In genomic region chr5:177302354-177303110, GRCh38 we compare ENCODE assay signal across 8 cellular contexts. TPM values are rescaled to one million over a fixed set of nuclear protein-coding genes. Genes with fewer than 3 reads are reported as not detected.
DNase-seq lines count a peak whose midpoint lies in the region; ATAC-seq, FAIRE-seq and TF ChIP-seq lines count a peak whose summit lies in the region.

No MANE protein-coding gene starts in this region.

- BruUV-seq in GM12878 (replicated peaks; lab: Mats Ljungman, UMichigan) = no TSS peak

- peaks cover 18 to 36% of the 10 kb centered on the region in 2 donors for H3K36me3 Mint-ChIP-seq in CD4-positive, alpha-beta memory T cell

- in situ Hi-C loops in GM12878 (cut with MboI) = no loop called here

- H3K4me2 ChIP-seq in GM12878 (ENCODE audit: control insufficient read depth, insufficient read depth) = peak overlapping the region; percentile 78

- no peaks in the 10 kb centered on the region for H3K9me3 ChIP-seq in CD4-positive, alpha-beta memory T cell (ENCODE audit: control insufficient read depth in 1 of 2, low read length in 2 of 2)
- H3K9me3 ChIP-seq in KOPT-K1 (ENCODE audit: insufficient read depth, low read length, poor library complexity, severe bottlenecking) (no peaks in the 10 kb centered on the region), GM12878 (replicated peaks; ENCODE audit: control insufficient read depth, insufficient read depth, low read length) (no peaks in the 10 kb centered on the region), uterus (no peaks in the 10 kb centered on the region)

- DNase-seq in CD4-positive, alpha-beta memory T cell = peak in 1 of 5 donors; percentile 36
- DNase-seq in GM12878 (ENCODE audit: low read depth, low spot score) (no peak), lower leg skin (ENCODE audit: low spot score in 2 of 2) (no peak), uterus (no peak), 8988T (no peak), NCI-H2081 (lab: John Stamatoyannopoulos, UW) (no peak)

- peak overlapping the region; percentile 82 to 94 (median 89) for H3K27ac Mint-ChIP-seq in CD4-positive, alpha-beta memory T cell

- H3K4me3 ChIP-seq in CD4-positive, alpha-beta memory T cell (ENCODE audit: low read length in 2 of 2) = peak overlapping the region; percentile 65 to 89
- H3K4me3 ChIP-seq in GM12878 = peak overlapping the region; percentile 75
- peak overlapping the region; percentile 88 for H3K4me3 ChIP-seq in lower leg skin (ENCODE audit: low read depth, poor library complexity, severe bottlenecking)
- H3K4me3 ChIP-seq in uterus = peak overlapping the region; percentile 67 to 85

- TF ChIP-seq CTCF in GM12878 (IDR thresholded peaks at IDR 0.05 in 2 of 3, conservative IDR thresholded peaks at IDR 0.05 in 1 of 3; ENCODE audit: control insufficient read depth in 2 of 3, extremely low read depth in 1 of 3, insufficient read depth in 1 of 3, low read depth in 3 of 3, low read length in 3 of 3) (0 out of 6 replicates have a peak, but pooled peaks of 1 of the 3 experiments have one; percentile 14), lower leg skin (IDR thresholded peaks at IDR 0.05) (no peak), uterus (IDR thresholded peaks at IDR 0.05) (no peak)

- TF ChIP-seq POLR2A in GM12878 (IDR thresholded peaks at IDR 0.05; ENCODE audit: low read depth, low read length) = no peak
- no peak for TF ChIP-seq POLR2A in lower leg skin (IDR thresholded peaks at IDR 0.05)
- TF ChIP-seq POLR2A in uterus (IDR thresholded peaks at IDR 0.05) = no peak

- H3K9me3 Mint-ChIP-seq in CD4-positive, alpha-beta memory T cell = peaks cover 0 to 4% (median 0%) of the 10 kb centered on the region in 8 donors

- ATAC-seq in GM12878 = peak; percentile 7; the same call in 2 of the 3 replicates
- ATAC-seq in GM21381 (IDR thresholded peaks at IDR 0.05; ENCODE audit: unreplicated experiment) = no peak

- intact Hi-C loops in CD4-positive, alpha-beta memory T cell (cut with micrococcal nuclease) = loop anchor here (1.0 to 5.0 kb wide), 4 partner anchors 10 to 188 kb away; partner anchors contain the start of gene NSD1
- intact Hi-C loops in GM12878 (cut with micrococcal nuclease; ENCODE audit: unreplicated experiment) (loop anchor here (5.0 to 10.0 kb wide), 3 partner anchors 165 to 292 kb away; partner anchors contain the start of gene TMED9), lower leg skin (cut with DNase I; ENCODE audit: low total_unique reads) (loop anchor here (10.0 kb wide), 1 partner anchor 188 kb away; no protein-coding TSS in a partner anchor), uterus (cut with DNase I; ENCODE audit: low total_unique reads) (loop anchor here (10.0 kb wide), 1 partner anchor 188 kb away; no protein-coding TSS in a partner anchor)

- RAD21 ChIA-PET in GM12878 (lab: Charles Lee; ENCODE audit: unreplicated experiment) = interaction anchor here (1.2 to 2.3 kb wide), 4 partner anchors 10 to 188 kb away, joined by 4 to 12 read pairs (median 9); no protein-coding TSS in a partner anchor

- no peak overlapping the region for H2AFZ ChIP-seq in GM12878 (ENCODE audit: control insufficient read depth, low read depth, low read length)

- SMC1A ChIA-PET in GM12878 (lab: Charles Lee; ENCODE audit: uncharacterized antibody, unreplicated experiment) = interaction anchor here (1.0 kb wide), 1 partner anchor 149 kb away, joined by 3 read pairs; no protein-coding TSS in a partner anchor

- peaks cover 10% of the 10 kb centered on the region for H3K36me3 ChIP-seq in CD4-positive, alpha-beta memory T cell (ENCODE audit: insufficient read depth, low read length)
- H3K36me3 ChIP-seq in KOPT-K1 (ENCODE audit: insufficient read depth, low read length) (peaks cover 58% of the 10 kb centered on the region), GM12878 (ENCODE audit: control insufficient read depth in 2 of 2, insufficient read depth in 2 of 2, low read length in 1 of 2) (peaks cover 5 to 20% of the 10 kb centered on the region in 2 experiments), uterus (no peaks in the 10 kb centered on the region)

- POLR2A ChIA-PET in CD4-positive, alpha-beta memory T cell (lab: Charles Lee; ENCODE audit: partially characterized antibody) = interaction anchor here (0.6 to 5.1 kb wide), 9 partner anchors 8 to 215 kb away, joined by 3 to 31 read pairs (median 4); partner anchors contain the start of genes DDX41, MXD3 and NSD1
- POLR2A ChIA-PET in GM12878 (lab: Charles Lee) = interaction anchor here (0.9 to 2.2 kb wide), 10 partner anchors 10 to 812 kb away, joined by 3 to 11 read pairs (median 4); partner anchors contain the start of genes NSD1 and RGS14

- H3K4me1 Mint-ChIP-seq in CD4-positive, alpha-beta memory T cell = peaks cover 48 to 86% (median 69%) of the 10 kb centered on the region in 4 donors

- no peaks in the 10 kb centered on the region for H3K27me3 ChIP-seq in CD4-positive, alpha-beta memory T cell (ENCODE audit: insufficient read depth, low read length)
- H3K27me3 ChIP-seq in GM12878 (replicated peaks in 1 of 2; ENCODE audit: control insufficient read depth in 2 of 2, insufficient read depth in 2 of 2, low read length in 1 of 2) (no peaks in the 10 kb centered on the region), uterus (no peaks in the 10 kb centered on the region)

- peak overlapping the region; percentile 87 to 97 (median 93) for H3K4me3 Mint-ChIP-seq in CD4-positive, alpha-beta memory T cell

- no peaks in the 10 kb centered on the region for H4K20me1 ChIP-seq in GM12878 (ENCODE audit: control insufficient read depth, insufficient read depth)

- H3K79me2 ChIP-seq in GM12878 (ENCODE audit: control insufficient read depth, insufficient read depth, low read length) = peaks cover 48% of the 10 kb centered on the region

- CTCF ChIA-PET in CD4-positive, alpha-beta memory T cell (lab: Charles Lee; ENCODE audit: partially characterized antibody) = interaction anchor here (0.8 to 4.8 kb wide), 5 partner anchors 8 to 199 kb away, joined by 3 to 16 read pairs (median 6); partner anchors contain the start of gene MXD3
- CTCF ChIA-PET in GM12878 (lab: Yijun Ruan, JAX) = interaction anchor here (1.0 to 3.6 kb wide), 6 partner anchors 58 to 231 kb away, joined by 3 to 35 read pairs (median 5); no protein-coding TSS in a partner anchor

- WGBS in GM12878 (ENCODE audit: insufficient coverage, insufficient replicate concordance, low lambda C conversion rate, missing lambda C conversion rate) = 28% methylated on average over 24 of the region's 24 CpGs
- 19 to 29% methylated on average over 24 of the region's 24 CpGs for WGBS in lower leg skin, 2 donors

- FAIRE-seq in GM12878 (lab: Jason Lieb, UNC) = no peak

- peaks cover 68% of the 10 kb centered on the region for H3K4me1 ChIP-seq in CD4-positive, alpha-beta memory T cell (ENCODE audit: insufficient read depth, low read length)
- H3K4me1 ChIP-seq in GM12878 (ENCODE audit: control insufficient read depth, insufficient read depth, low read length) (peaks cover 42% of the 10 kb centered on the region), uterus (peaks cover 0 to 12% of the 10 kb centered on the region in 2 donors)

- no peak for TF ChIP-seq RAD21 in GM12878 (IDR thresholded peaks at IDR 0.05; ENCODE audit: insufficient read depth, low read depth, low read length)

- TF ChIP-seq EP300 in GM12878 (IDR thresholded peaks at IDR 0.05; ENCODE audit: borderline replicate concordance in 1 of 2, control insufficient read depth in 1 of 2, low read depth in 2 of 2, low read length in 2 of 2) = no peak

- H3K9ac ChIP-seq in GM12878 (ENCODE audit: control insufficient read depth, insufficient read depth, low read length) = peak overlapping the region; percentile 72

- H3K27me3 Mint-ChIP-seq in CD4-positive, alpha-beta memory T cell = no peaks in the 10 kb centered on the region

- H3K27ac ChIP-seq in CD4-positive, alpha-beta memory T cell (ENCODE audit: low read depth, low read length) = peak overlapping the region; percentile 78
- H3K27ac ChIP-seq in KOPT-K1 (ENCODE audit: low read depth, low read length, poor library complexity, severe bottlenecking) (peak overlapping the region; percentile 85), GM12878 (ENCODE audit: control insufficient read depth, insufficient read depth) (peak overlapping the region; percentile 87), uterus (peak overlapping the region; percentile 66 to 79)

RNA-seq across cellular contexts. Expression of gene RAB24, which starts 1.0 kb away (rescaled TPM):
- total RNA-seq in CD4-positive, alpha-beta memory T cell = 10 to 100 TPM; 19.8 to 20.5 TPM
- polyA plus RNA-seq in CD4-positive, alpha-beta memory T cell = 10 to 100 TPM; 13.3 to 16.0 TPM
- total RNA-seq in GM12878 (2013; cell fraction: nucleolus; rRNA removed) = 10.2 and 10.5 TPM in 2 replicates
- total RNA-seq in GM12878 (2014; rRNA removed) (25.7 and 31.0 TPM in 2 replicates), GM12878 (2014; rRNA removed; fragmentation: Illumina TruSeq; extraction: Trizol) (11.9 and 12.1 TPM in 2 replicates), GM12878 (2021) (27.6 and 30.3 TPM in 2 replicates), lower leg skin (10 to 100 TPM; 52.2 to 98.5 (median 73.7) TPM), uterus (10 to 100 TPM in 3 of 4 donors, 1 to 10 TPM in 1; 8.2 to 62.0 (median 19.3) TPM)
- polyA plus RNA-seq in GM12878 (2011; ENCODE audit: low read depth) = 18.3 TPM
- polyA plus RNA-seq in GM12878 (2011; rRNA removed) (15.0 and 22.3 TPM in 2 replicates), GM12878 (2014; fragmentation: Illumina TruSeq; extraction: Trizol) (14.1 and 15.1 TPM in 2 replicates), GM12878 (2014; fragmentation: Nextera tagmentation; extraction: Ambion mirVana) (10 to 100 TPM in 1 of 2 experiments, 1 to 10 TPM in 1; 8.0 to 12.8 TPM), GM12878 (2014; rRNA removed) (44.4 and 50.8 TPM in 2 replicates), GM12878 (2016; fragmentation: Nextera tagmentation; extraction: Ambion mirVana) (10 to 100 TPM; 26.4 to 28.4 TPM)
- polyA plus RNA-seq in GM12878 (2011; cell fraction: cytosol; rRNA removed) = 29.7 and 37.0 TPM in 2 replicates
- 63.9 and 79.7 TPM in 2 replicates for polyA plus RNA-seq in GM12878 (2011; cell fraction: nucleus; rRNA removed)
- polyA plus RNA-seq in GM12878 (2012) = 29.2 and 29.8 TPM in 2 replicates
- polyA minus RNA-seq in GM12878 (2011; rRNA and poly(A)+ RNA removed) = 6.9 and 10.0 TPM in 2 replicates
- polyA minus RNA-seq in GM12878 (2011; cell fraction: cytosol; rRNA and poly(A)+ RNA removed) = 3.6 and 5.7 TPM in 2 replicates
- 9.4 and 16.1 TPM in 2 replicates for polyA minus RNA-seq in GM12878 (2011; cell fraction: nucleus; rRNA and poly(A)+ RNA removed)

RNA-seq across cellular contexts. Expression of gene PRELID1, which starts 1.1 kb away (rescaled TPM):
- total RNA-seq in CD4-positive, alpha-beta memory T cell = 10 to 100 TPM; 70.9 to 72.1 TPM
- 100 to 1,000 TPM; 209 to 229 TPM for polyA plus RNA-seq in CD4-positive, alpha-beta memory T cell
- total RNA-seq in GM12878 (2013; cell fraction: nucleolus; rRNA removed) = 23.2 and 24.5 TPM in 2 replicates
- total RNA-seq in GM12878 (2014; rRNA removed) (190 and 251 TPM in 2 replicates), GM12878 (2014; rRNA removed; fragmentation: Illumina TruSeq; extraction: Trizol) (221 and 242 TPM in 2 replicates), GM12878 (2021) (259 and 261 TPM in 2 replicates), lower leg skin (100 to 1,000 TPM in 2 of 4 donors, 10 to 100 TPM in 2; 60.7 to 122 (median 96.7) TPM), uterus (10 to 100 TPM; 25.4 to 73.1 (median 49.0) TPM)
- 42.5 TPM for polyA plus RNA-seq in GM12878 (2011; ENCODE audit: low read depth)
- polyA plus RNA-seq in GM12878 (2011; rRNA removed) (171 and 256 TPM in 2 replicates), GM12878 (2014; fragmentation: Illumina TruSeq; extraction: Trizol) (157 and 248 TPM in 2 replicates), GM12878 (2014; fragmentation: Nextera tagmentation; extraction: Ambion mirVana) (100 to 1,000 TPM in 1 of 2 experiments, 10 to 100 TPM in 1; 30.9 to 106 TPM), GM12878 (2014; rRNA removed) (414 and 449 TPM in 2 replicates), GM12878 (2016; fragmentation: Nextera tagmentation; extraction: Ambion mirVana) (100 to 1,000 TPM; 529 to 584 TPM)
- 352 and 401 TPM in 2 replicates for polyA plus RNA-seq in GM12878 (2011; cell fraction: cytosol; rRNA removed)
- polyA plus RNA-seq in GM12878 (2011; cell fraction: nucleus; rRNA removed) = 123 and 139 TPM in 2 replicates
- 120 and 141 TPM in 2 replicates for polyA plus RNA-seq in GM12878 (2012)
- polyA minus RNA-seq in GM12878 (2011; rRNA and poly(A)+ RNA removed) = 114 and 144 TPM in 2 replicates
- 60.1 and 62.4 TPM in 2 replicates for polyA minus RNA-seq in GM12878 (2011; cell fraction: cytosol; rRNA and poly(A)+ RNA removed)
- polyA minus RNA-seq in GM12878 (2011; cell fraction: nucleus; rRNA and poly(A)+ RNA removed) = 28.7 and 43.0 TPM in 2 replicates

RNA-seq across cellular contexts. Expression of gene MXD3, which starts 9.2 kb away (rescaled TPM):
- 10 to 100 TPM; 17.3 TPM for total RNA-seq in CD4-positive, alpha-beta memory T cell
- 1 to 10 TPM in 1 of 2 donors, under 1 TPM in 1; 0.28 to 1.2 TPM for polyA plus RNA-seq in CD4-positive, alpha-beta memory T cell
- 14.3 and 15.7 TPM in 2 replicates for total RNA-seq in GM12878 (2013; cell fraction: nucleolus; rRNA removed)
- 26.9 and 27.4 TPM in 2 replicates for total RNA-seq in GM12878 (2014; rRNA removed)
- total RNA-seq in GM12878 (2014; rRNA removed; fragmentation: Illumina TruSeq; extraction: Trizol) = 3.5 and 3.8 TPM in 2 replicates
- total RNA-seq in GM12878 (2021) = 20.5 and 26.7 TPM in 2 replicates
- polyA plus RNA-seq in GM12878 (2011; ENCODE audit: low read depth) = 2.8 TPM
- polyA plus RNA-seq in GM12878 (2011; rRNA removed) = 4.1 and 13.3 TPM in 2 replicates
- polyA plus RNA-seq in GM12878 (2011; cell fraction: cytosol; rRNA removed) = 13.5 and 26.2 TPM in 2 replicates
- polyA plus RNA-seq in GM12878 (2011; cell fraction: nucleus; rRNA removed) = 63.9 and 69.4 TPM in 2 replicates
- 14.0 and 14.1 TPM in 2 replicates for polyA plus RNA-seq in GM12878 (2012)
- polyA plus RNA-seq in GM12878 (2014; fragmentation: Illumina TruSeq; extraction: Trizol) = 0.79 and 1.7 TPM in 2 replicates
- under 1 TPM; 0.24 to 0.93 TPM for polyA plus RNA-seq in GM12878 (2014; fragmentation: Nextera tagmentation; extraction: Ambion mirVana)
- polyA plus RNA-seq in GM12878 (2014; rRNA removed) = 29.8 and 36.2 TPM in 2 replicates
- polyA plus RNA-seq in GM12878 (2016; fragmentation: Nextera tagmentation; extraction: Ambion mirVana) = 10 to 100 TPM; 13.7 to 15.5 TPM
- 3.0 and 7.4 TPM in 2 replicates for polyA minus RNA-seq in GM12878 (2011; rRNA and poly(A)+ RNA removed)
- polyA minus RNA-seq in GM12878 (2011; cell fraction: cytosol; rRNA and poly(A)+ RNA removed) = 3.8 and 6.5 TPM in 2 replicates
- polyA minus RNA-seq in GM12878 (2011; cell fraction: nucleus; rRNA and poly(A)+ RNA removed) = 9.9 and 20.9 TPM in 2 replicates
- total RNA-seq in lower leg skin = 10 to 100 TPM in 2 of 4 donors, 1 to 10 TPM in 2; 4.9 to 19.8 (median 13.2) TPM
- total RNA-seq in uterus = 10 to 100 TPM in 1 of 4 donors, 1 to 10 TPM in 2, under 1 TPM in 1; 0.51 to 29.0 (median 6.8) TPM

RNA-seq across cellular contexts. Expression of gene LMAN2, which starts 48.9 kb away (rescaled TPM):
- total RNA-seq in CD4-positive, alpha-beta memory T cell = 100 to 1,000 TPM; 114 to 123 TPM
- polyA plus RNA-seq in CD4-positive, alpha-beta memory T cell = 100 to 1,000 TPM; 223 to 322 TPM
- 195 and 213 TPM in 2 replicates for total RNA-seq in GM12878 (2013; cell fraction: nucleolus; rRNA removed)
- total RNA-seq in GM12878 (2014; rRNA removed) = 184 and 207 TPM in 2 replicates
- total RNA-seq in GM12878 (2014; rRNA removed; fragmentation: Illumina TruSeq; extraction: Trizol) = 98.9 and 112 TPM in 2 replicates
- 117 and 121 TPM in 2 replicates for total RNA-seq in GM12878 (2021)
- 35.5 TPM for polyA plus RNA-seq in GM12878 (2011; ENCODE audit: low read depth)
- 55.9 and 104 TPM in 2 replicates for polyA plus RNA-seq in GM12878 (2011; rRNA removed)
- polyA plus RNA-seq in GM12878 (2011; cell fraction: cytosol; rRNA removed) = 273 and 308 TPM in 2 replicates
- 210 and 234 TPM in 2 replicates for polyA plus RNA-seq in GM12878 (2011; cell fraction: nucleus; rRNA removed)
- 139 and 151 TPM in 2 replicates for polyA plus RNA-seq in GM12878 (2012)
- polyA plus RNA-seq in GM12878 (2014; fragmentation: Illumina TruSeq; extraction: Trizol) = 84.1 and 178 TPM in 2 replicates
- polyA plus RNA-seq in GM12878 (2014; fragmentation: Nextera tagmentation; extraction: Ambion mirVana) = 10 to 100 TPM in 1 of 2 experiments, 1 to 10 TPM in 1; 2.4 to 11.4 TPM
- 179 and 230 TPM in 2 replicates for polyA plus RNA-seq in GM12878 (2014; rRNA removed)
- polyA plus RNA-seq in GM12878 (2016; fragmentation: Nextera tagmentation; extraction: Ambion mirVana) = 100 to 1,000 TPM; 252 to 264 TPM
- 197 and 327 TPM in 2 replicates for polyA minus RNA-seq in GM12878 (2011; rRNA and poly(A)+ RNA removed)
- polyA minus RNA-seq in GM12878 (2011; cell fraction: cytosol; rRNA and poly(A)+ RNA removed) = 100 and 110 TPM in 2 replicates
- 69.0 and 97.6 TPM in 2 replicates for polyA minus RNA-seq in GM12878 (2011; cell fraction: nucleus; rRNA and poly(A)+ RNA removed)
- 100 to 1,000 TPM; 139 to 191 (median 166) TPM for total RNA-seq in lower leg skin
- 100 to 1,000 TPM in 3 of 4 donors, 10 to 100 TPM in 1; 83.2 to 210 (median 170) TPM for total RNA-seq in uterus

RNA-seq across cellular contexts. Expression of gene RGS14, which starts 55.2 kb away (rescaled TPM):
- 100 to 1,000 TPM; 167 to 168 TPM for total RNA-seq in CD4-positive, alpha-beta memory T cell
- 10 to 100 TPM; 62.3 to 96.7 TPM for polyA plus RNA-seq in CD4-positive, alpha-beta memory T cell
- total RNA-seq in GM12878 (2013; cell fraction: nucleolus; rRNA removed) = 111 and 131 TPM in 2 replicates
- total RNA-seq in GM12878 (2014; rRNA removed) (56.5 and 68.1 TPM in 2 replicates), GM12878 (2014; rRNA removed; fragmentation: Illumina TruSeq; extraction: Trizol) (25.1 and 30.4 TPM in 2 replicates), GM12878 (2021) (65.6 and 72.9 TPM in 2 replicates), lower leg skin (10 to 100 TPM; 28.6 to 38.3 (median 37.2) TPM), uterus (10 to 100 TPM in 3 of 4 donors, 1 to 10 TPM in 1; 1.5 to 25.6 (median 13.6) TPM)
- polyA plus RNA-seq in GM12878 (2011; ENCODE audit: low read depth) = 6.4 TPM
- polyA plus RNA-seq in GM12878 (2011; rRNA removed) (28.8 and 57.1 TPM in 2 replicates), GM12878 (2014; fragmentation: Illumina TruSeq; extraction: Trizol) (4.4 and 35.8 TPM in 2 replicates), GM12878 (2014; fragmentation: Nextera tagmentation; extraction: Ambion mirVana) (1 to 10 TPM in 1 of 2 experiments, under 1 TPM in 1; 0.19 to 1.3 TPM), GM12878 (2014; rRNA removed) (88.7 and 91.9 TPM in 2 replicates), GM12878 (2016; fragmentation: Nextera tagmentation; extraction: Ambion mirVana) (10 to 100 TPM; 53.6 to 56.0 TPM)
- 90.6 and 104 TPM in 2 replicates for polyA plus RNA-seq in GM12878 (2011; cell fraction: cytosol; rRNA removed)
- 281 and 299 TPM in 2 replicates for polyA plus RNA-seq in GM12878 (2011; cell fraction: nucleus; rRNA removed)
- polyA plus RNA-seq in GM12878 (2012) = 30.7 and 40.7 TPM in 2 replicates
- polyA minus RNA-seq in GM12878 (2011; rRNA and poly(A)+ RNA removed) = 40.5 and 82.2 TPM in 2 replicates
- polyA minus RNA-seq in GM12878 (2011; cell fraction: cytosol; rRNA and poly(A)+ RNA removed) = 26.2 and 29.3 TPM in 2 replicates
- 52.3 and 74.0 TPM in 2 replicates for polyA minus RNA-seq in GM12878 (2011; cell fraction: nucleus; rRNA and poly(A)+ RNA removed)
